19 cellular contexts compared by ENCODE assay signal in the genomic region with DNA sequence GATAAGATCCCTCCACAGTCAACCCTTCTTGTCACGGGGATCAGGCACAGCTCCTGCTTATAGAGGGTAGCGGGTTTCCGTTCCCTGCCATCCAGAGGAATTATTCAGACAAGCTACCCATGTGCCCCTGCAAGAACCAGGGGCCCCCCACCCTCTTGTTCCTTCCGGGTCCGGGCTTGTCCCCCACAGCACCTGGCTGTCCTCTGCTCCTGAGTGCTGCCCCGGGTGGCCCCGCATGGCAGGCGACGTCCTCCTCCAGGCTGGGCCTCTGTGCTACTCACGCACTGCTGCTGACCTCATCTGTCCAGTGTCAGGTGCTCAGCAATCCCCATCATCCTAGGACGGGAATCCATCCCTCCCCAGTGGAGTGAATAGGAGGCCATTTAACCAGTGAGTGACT.
"Had no signal": no experiment of that assay in that cellular context is flagged by ENCODE, and none has a peak within 500 bp of the region (broad histone marks: within the 10 kb centered on the region; RNA-seq: fewer than 3 reads in every experiment).

No MANE protein-coding gene starts in this region.

- DNase-seq: cerebellar nuclear complex; dermis blood vessel endothelial cell; erythroblast; foreskin melanocyte; head of caudate nucleus; hippocampal formation; left cardiac atrium; left ventricle myocardium inferior; mesendoderm; naive B cell; right cardiac atrium; stimulated activated CD4-positive, alpha-beta T cell treated with anti-CD3 and anti-CD28 coated beads, Interleukin-2, amount 100 ng/mL, for 48 hours; stimulated activated naive CD4-positive, alpha-beta T cell treated with Interleukin-2 at 50 U/mL for 16 hours; thyroid gland; uterus had no signal

- H3K4me1 ChIP-seq: left ventricle myocardium inferior, thyroid gland, uterus had no signal

- H3K36me3 Mint-ChIP-seq: naive B cell had no signal

- H3K4me1 Mint-ChIP-seq: naive B cell had no signal

- H3K27me3 Mint-ChIP-seq: type B pancreatic cell had no signal

- ATAC-seq: left cardiac atrium, right cardiac atrium had no signal

- H3K27me3 ChIP-seq: thyroid gland, uterus had no signal

- H3K9me3 Mint-ChIP-seq: naive B cell, nephron, type B pancreatic cell had no signal

- H3K4me3 ChIP-seq: left ventricle myocardium inferior, smooth muscle cell, thyroid gland, uterus had no signal

- H3K36me3 ChIP-seq: left ventricle myocardium inferior, neutrophil, thyroid gland, uterus had no signal

- H3K4me3 Mint-ChIP-seq: naive B cell, nephron, type B pancreatic cell had no signal

- H3K9me3 ChIP-seq: left ventricle myocardium inferior, neutrophil, thyroid gland, uterus had no signal

- H3K4me2 ChIP-seq: smooth muscle cell had no signal

- H3K27ac ChIP-seq: left ventricle myocardium inferior, neutrophil, thyroid gland, uterus had no signal

- H3K27ac Mint-ChIP-seq: naive B cell, nephron had no signal
